Comparison of ENCODE assay signal across 8 cellular contexts in the genomic region with DNA sequence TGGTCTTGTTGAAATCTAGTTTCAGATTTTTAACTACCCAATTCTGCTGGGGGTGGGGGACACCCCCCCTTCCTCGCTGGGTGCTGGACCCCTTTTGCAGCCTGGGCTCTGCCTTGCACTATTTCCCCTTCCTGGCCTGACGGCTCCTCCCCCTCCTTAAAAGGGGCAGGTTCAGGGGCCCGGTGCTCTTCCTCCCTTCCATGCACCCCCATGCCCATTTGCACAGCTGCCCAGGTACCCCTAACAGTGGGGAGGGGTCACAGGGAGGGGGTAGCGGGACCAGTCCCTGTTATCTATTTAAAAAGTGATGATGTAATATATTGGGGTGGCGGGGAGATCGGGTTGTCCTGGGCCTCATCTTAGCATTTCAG. TPM values are rescaled to one million over a fixed set of nuclear protein-coding genes. Genes with fewer than 3 reads are reported as not detected.
A peak's percentile ranks its signal among the peaks of the same experiment; 100 is the strongest.
DNase-seq lines count a peak whose midpoint lies in the region; ATAC-seq and TF ChIP-seq lines count a peak whose summit lies in the region.

No MANE protein-coding gene starts in this region.

- H3K4me1 ChIP-seq in BLaER1 treated with 17β-estradiol and CSF1 and Interleukin-3, amounts not matched to agents 10 nM and 100 nM = peaks cover 70 to 85% (median 78%) of the 10 kb centered on the region in 10 experiments
- peaks cover 0 to 8% of the 10 kb centered on the region in 2 experiments; a peak in 1 of 4 replicates for H3K4me1 ChIP-seq in SK-N-SH (ENCODE audit: control insufficient read depth in 1 of 2, insufficient read depth in 2 of 2, low read depth in 1 of 2, low read length in 1 of 2)

- CTCF ChIA-PET in SK-N-SH (lab: Yijun Ruan, JAX) = interaction anchor here (0.6 to 9.3 kb wide), 40 partner anchors 8 to 462 kb away, joined by 3 to 149 read pairs (median 8); partner anchors contain the start of genes ADAM15, CKS1B, DCST1 and DCST2

- no peaks in the 10 kb centered on the region for H3K36me3 Mint-ChIP-seq in naive B cell

- H3K4me3 ChIP-seq in BLaER1 treated with 17β-estradiol and CSF1 and Interleukin-3, amounts not matched to agents 10 nM and 100 nM = peak overlapping the region; percentile 37 to 62 (median 48)
- H3K4me3 ChIP-seq in brain microvascular endothelial cell (ENCODE audit: low read depth, low read length) = peak overlapping the region; percentile 43
- H3K4me3 ChIP-seq in SK-N-SH (ENCODE audit: low read depth in 2 of 2, low read length in 1 of 2) = no peak overlapping the region

- no peaks in the 10 kb centered on the region for H3K79me2 ChIP-seq in SK-N-SH (ENCODE audit: insufficient read depth)

- no peak for TF ChIP-seq EP300 in SK-N-SH (IDR thresholded peaks at IDR 0.05; ENCODE audit: borderline replicate concordance in 1 of 2, low read depth in 1 of 2, low read length in 1 of 2)

- H3K27me3 ChIP-seq in BLaER1 treated with 17β-estradiol and CSF1 and Interleukin-3, amounts not matched to agents 10 nM and 100 nM = no peaks in the 10 kb centered on the region
- H3K27me3 ChIP-seq in brain microvascular endothelial cell (replicated peaks) = no peaks in the 10 kb centered on the region
- H3K27me3 ChIP-seq in SK-N-SH (ENCODE audit: insufficient read depth) = no peaks in the 10 kb centered on the region

- H3K27ac ChIP-seq in BLaER1 treated with 17β-estradiol and CSF1 and Interleukin-3, amounts not matched to agents 10 nM and 100 nM = peak overlapping the region; percentile 39 to 81 (median 70); a peak in 21 of 22 replicates
- H3K27ac ChIP-seq in brain microvascular endothelial cell = no peak overlapping the region
- H3K27ac ChIP-seq in SK-N-SH (ENCODE audit: low read depth in 2 of 2, low read length in 1 of 2) = no peak overlapping the region

- peaks cover 0 to 67% (median 11%) of the 10 kb centered on the region in 11 experiments; a peak in 11 of 22 replicates for H4K20me1 ChIP-seq in BLaER1 treated with 17β-estradiol and CSF1 and Interleukin-3, amounts not matched to agents 10 nM and 100 nM
- no peaks in the 10 kb centered on the region for H4K20me1 ChIP-seq in SK-N-SH (ENCODE audit: insufficient read depth)

- H3K4me3 Mint-ChIP-seq in naive B cell = peak overlapping the region; percentile 79 to 90 (median 86)

- no peaks in the 10 kb centered on the region for H3K9me3 ChIP-seq in BLaER1 treated with 17β-estradiol and CSF1 and Interleukin-3, amounts not matched to agents 10 nM and 100 nM (replicated peaks in 1 of 11)
- H3K9me3 ChIP-seq in SK-N-SH = no peaks in the 10 kb centered on the region

- TF ChIP-seq RAD21 in SK-N-SH (IDR thresholded peaks at IDR 0.05; ENCODE audit: low read length) = no peak

- in situ Hi-C loops in brain microvascular endothelial cell (cut with HindIII; ENCODE audit: low pct_ligation_motif_present, low sequenced_read_pairs) = no loop called here

- H3F3A ChIP-seq in SK-N-SH (replicated peaks; ENCODE audit: insufficient read depth) = peaks cover 6% of the 10 kb centered on the region

- POLR2A ChIA-PET in SK-N-SH (lab: Yijun Ruan, JAX) = interaction anchor here (0.6 to 0.9 kb wide), 3 partner anchors 14 to 62 kb away, joined by 3 to 4 read pairs (median 3); partner anchors contain the start of genes PBXIP1 and PYGO2

- peak overlapping the region; percentile 43 to 77 (median 71) for H3K9ac ChIP-seq in BLaER1 treated with 17β-estradiol and CSF1 and Interleukin-3, amounts not matched to agents 10 nM and 100 nM
- H3K9ac ChIP-seq in SK-N-SH = no peak overlapping the region

- TF ChIP-seq CTCF in brain microvascular endothelial cell (IDR thresholded peaks at IDR 0.05; ENCODE audit: low read depth, low read length, missing control alignments) (no peak), SK-N-SH (IDR thresholded peaks at IDR 0.05) (no peak)

- peaks cover 12 to 54% (median 18%) of the 10 kb centered on the region in 11 experiments; a peak in 17 of 22 replicates for H3K36me3 ChIP-seq in BLaER1 treated with 17β-estradiol and CSF1 and Interleukin-3, amounts not matched to agents 10 nM and 100 nM
- H3K36me3 ChIP-seq in brain microvascular endothelial cell (replicated peaks) (peaks cover 20% of the 10 kb centered on the region), SK-N-SH (replicated peaks in 1 of 2; ENCODE audit: control insufficient read depth in 1 of 2, insufficient read depth in 2 of 2, low read length in 1 of 2) (peaks cover 0 to 22% of the 10 kb centered on the region in 2 experiments)

- H3K27me3 Mint-ChIP-seq in naive B cell = no peaks in the 10 kb centered on the region

- ATAC-seq in HG03159 (IDR thresholded peaks at IDR 0.05; ENCODE audit: unreplicated experiment) (peak; percentile 8), naive B cell (ENCODE audit: low read depth in 2 of 2) (peak; percentile 2 to 5), HG03280 (IDR thresholded peaks at IDR 0.05; ENCODE audit: unreplicated experiment) (no peak), GM21786 (IDR thresholded peaks at IDR 0.05; ENCODE audit: unreplicated experiment) (no peak)

- DNase-seq in brain microvascular endothelial cell (no peak), naive B cell (no peak), SK-N-SH (no peak), EL (no peak)

- H3K4me2 ChIP-seq in BLaER1 treated with 17β-estradiol and CSF1 and Interleukin-3, amounts not matched to agents 10 nM and 100 nM = peak overlapping the region; percentile 93 to 100 (median 98)
- H3K4me2 ChIP-seq in SK-N-SH = no peak overlapping the region

- no peaks in the 10 kb centered on the region for H3K9me2 ChIP-seq in SK-N-SH

- peaks cover 56 to 65% (median 60%) of the 10 kb centered on the region in 3 donors for H3K4me1 Mint-ChIP-seq in naive B cell

- H3K9me3 Mint-ChIP-seq in naive B cell = no peaks in the 10 kb centered on the region

- 72% methylated on average over 4 of the region's 6 CpGs for WGBS in SK-N-SH (ENCODE audit: low lambda C conversion rate)

- no peak overlapping the region for H2AFZ ChIP-seq in SK-N-SH (ENCODE audit: low read depth)

- H3K27ac Mint-ChIP-seq in naive B cell = peak overlapping the region; percentile 88 to 96 (median 90)

TF ChIP-seq in SK-N-SH, 30 proteins besides CTCF, POLR2A, EP300 and RAD21:
- TF ChIP-seq JUND (IDR thresholded peaks at IDR 0.05) (no peak), FOSL2 (IDR thresholded peaks at IDR 0.05; ENCODE audit: borderline replicate concordance, low read depth) (no peak), RXRA (IDR thresholded peaks at IDR 0.05; ENCODE audit: borderline replicate concordance, low read depth) (no peak), TCF12 (IDR thresholded peaks at IDR 0.05) (no peak), MXI1 (IDR thresholded peaks at IDR 0.05; ENCODE audit: low read depth, low read length) (no peak), FOXJ3 (CRISPR knock-in tag; IDR thresholded peaks at IDR 0.05) (no peak), ELF1 (IDR thresholded peaks at IDR 0.05) (no peak)
- TF ChIP-seq, protein P1, sequence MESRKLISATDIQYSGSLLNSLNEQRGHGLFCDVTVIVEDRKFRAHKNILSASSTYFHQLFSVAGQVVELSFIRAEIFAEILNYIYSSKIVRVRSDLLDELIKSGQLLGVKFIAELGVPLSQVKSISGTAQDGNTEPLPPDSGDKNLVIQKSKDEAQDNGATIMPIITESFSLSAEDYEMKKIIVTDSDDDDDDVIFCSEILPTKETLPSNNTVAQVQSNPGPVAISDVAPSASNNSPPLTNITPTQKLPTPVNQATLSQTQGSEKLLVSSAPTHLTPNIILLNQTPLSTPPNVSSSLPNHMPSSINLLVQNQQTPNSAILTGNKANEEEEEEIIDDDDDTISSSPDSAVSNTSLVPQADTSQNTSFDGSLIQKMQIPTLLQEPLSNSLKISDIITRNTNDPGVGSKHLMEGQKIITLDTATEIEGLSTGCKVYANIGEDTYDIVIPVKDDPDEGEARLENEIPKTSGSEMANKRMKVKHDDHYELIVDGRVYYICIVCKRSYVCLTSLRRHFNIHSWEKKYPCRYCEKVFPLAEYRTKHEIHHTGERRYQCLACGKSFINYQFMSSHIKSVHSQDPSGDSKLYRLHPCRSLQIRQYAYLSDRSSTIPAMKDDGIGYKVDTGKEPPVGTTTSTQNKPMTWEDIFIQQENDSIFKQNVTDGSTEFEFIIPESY (IDR thresholded peaks at IDR 0.05; ENCODE audit: borderline replicate concordance, low read depth) = no peak
- TF ChIP-seq, protein P2, sequence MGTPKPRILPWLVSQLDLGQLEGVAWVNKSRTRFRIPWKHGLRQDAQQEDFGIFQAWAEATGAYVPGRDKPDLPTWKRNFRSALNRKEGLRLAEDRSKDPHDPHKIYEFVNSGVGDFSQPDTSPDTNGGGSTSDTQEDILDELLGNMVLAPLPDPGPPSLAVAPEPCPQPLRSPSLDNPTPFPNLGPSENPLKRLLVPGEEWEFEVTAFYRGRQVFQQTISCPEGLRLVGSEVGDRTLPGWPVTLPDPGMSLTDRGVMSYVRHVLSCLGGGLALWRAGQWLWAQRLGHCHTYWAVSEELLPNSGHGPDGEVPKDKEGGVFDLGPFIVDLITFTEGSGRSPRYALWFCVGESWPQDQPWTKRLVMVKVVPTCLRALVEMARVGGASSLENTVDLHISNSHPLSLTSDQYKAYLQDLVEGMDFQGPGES (IDR thresholded peaks at IDR 0.05; ENCODE audit: low read depth, low read length) = no peak

RNA-seq across cellular contexts. Expression of gene ZBTB7B, which starts 15.3 kb away (rescaled TPM):
- polyA plus RNA-seq in naive B cell (ENCODE audit: low read depth in 6 of 6) = 1 to 10 TPM in 5 of 6 donors, not detected in 1; 2.2 to 5.5 (median 2.7) TPM
- polyA plus RNA-seq in SK-N-SH (2012; rRNA removed) = 15.7 and 22.1 TPM in 2 replicates
- polyA plus RNA-seq in SK-N-SH (2012; cell fraction: cytosol; rRNA removed) = 5.6 and 9.5 TPM in 2 replicates
- 51.6 and 52.3 TPM in 2 replicates for polyA plus RNA-seq in SK-N-SH (2012; cell fraction: nucleus; rRNA removed)

RNA-seq across cellular contexts. Expression of gene DCST2, which starts 15.7 kb away (rescaled TPM):
- polyA plus RNA-seq in naive B cell (ENCODE audit: low read depth in 6 of 6) (not detected), SK-N-SH (2012; rRNA removed) (0.76 and 1.1 TPM in 2 replicates)
- polyA plus RNA-seq in SK-N-SH (2012; cell fraction: cytosol; rRNA removed) = 0.13 and 0.31 TPM in 2 replicates
- 8.7 and 9.6 TPM in 2 replicates for polyA plus RNA-seq in SK-N-SH (2012; cell fraction: nucleus; rRNA removed)

RNA-seq across cellular contexts. Expression of gene DCST1, which starts 15.7 kb away (rescaled TPM):
- not detected for polyA plus RNA-seq in naive B cell (ENCODE audit: low read depth in 6 of 6)
- polyA plus RNA-seq in SK-N-SH (2012; rRNA removed) = not detected in 2 replicates
- not detected in 2 replicates for polyA plus RNA-seq in SK-N-SH (2012; cell fraction: cytosol; rRNA removed)
- 0.06 and 0.16 TPM in 2 replicates for polyA plus RNA-seq in SK-N-SH (2012; cell fraction: nucleus; rRNA removed)

RNA-seq across cellular contexts. Expression of gene LENEP, which starts 24.5 kb away (rescaled TPM):
- polyA plus RNA-seq in naive B cell (ENCODE audit: low read depth in 6 of 6) (not detected), SK-N-SH (2012; rRNA removed) (0.26 TPM in 1 of 2 replicates, not detected in the other)
- not detected in 2 replicates for polyA plus RNA-seq in SK-N-SH (2012; cell fraction: cytosol; rRNA removed)
- polyA plus RNA-seq in SK-N-SH (2012; cell fraction: nucleus; rRNA removed) = 0.13 and 0.40 TPM in 2 replicates

RNA-seq across cellular contexts. Expression of gene ADAM15, which starts 33.2 kb away (rescaled TPM):
- polyA plus RNA-seq in naive B cell (ENCODE audit: low read depth in 6 of 6) (1 to 10 TPM; 2.8 to 8.8 (median 7.0) TPM), SK-N-SH (2012; rRNA removed) (60.1 and 64.1 TPM in 2 replicates)
- polyA plus RNA-seq in SK-N-SH (2012; cell fraction: cytosol; rRNA removed) = 20.4 and 37.5 TPM in 2 replicates
- polyA plus RNA-seq in SK-N-SH (2012; cell fraction: nucleus; rRNA removed) = 106 and 138 TPM in 2 replicates

Comparison
In these comparisons a context has a peak if more than half of its experiments do, and no peak if none do; other contexts are left out.
1. H3K27ac ChIP-seq: peak in BLaER1 treated with 17β-estradiol and CSF1 and Interleukin-3, amounts not matched to agents 10 nM and 100 nM (11 of 11); none in brain microvascular endothelial cell (single experiment) and SK-N-SH (0 of 2).
2. H3K4me3 ChIP-seq: peak in BLaER1 treated with 17β-estradiol and CSF1 and Interleukin-3, amounts not matched to agents 10 nM and 100 nM (10 of 10) and brain microvascular endothelial cell (single experiment); none in SK-N-SH (0 of 2).
3. ATAC-seq: peak in HG03159 (single experiment) and naive B cell (2 of 2); none in HG03280 (single experiment) and GM21786 (single experiment).